Comparison of ENCODE assay signal across 10 cellular contexts in the genomic region with DNA sequence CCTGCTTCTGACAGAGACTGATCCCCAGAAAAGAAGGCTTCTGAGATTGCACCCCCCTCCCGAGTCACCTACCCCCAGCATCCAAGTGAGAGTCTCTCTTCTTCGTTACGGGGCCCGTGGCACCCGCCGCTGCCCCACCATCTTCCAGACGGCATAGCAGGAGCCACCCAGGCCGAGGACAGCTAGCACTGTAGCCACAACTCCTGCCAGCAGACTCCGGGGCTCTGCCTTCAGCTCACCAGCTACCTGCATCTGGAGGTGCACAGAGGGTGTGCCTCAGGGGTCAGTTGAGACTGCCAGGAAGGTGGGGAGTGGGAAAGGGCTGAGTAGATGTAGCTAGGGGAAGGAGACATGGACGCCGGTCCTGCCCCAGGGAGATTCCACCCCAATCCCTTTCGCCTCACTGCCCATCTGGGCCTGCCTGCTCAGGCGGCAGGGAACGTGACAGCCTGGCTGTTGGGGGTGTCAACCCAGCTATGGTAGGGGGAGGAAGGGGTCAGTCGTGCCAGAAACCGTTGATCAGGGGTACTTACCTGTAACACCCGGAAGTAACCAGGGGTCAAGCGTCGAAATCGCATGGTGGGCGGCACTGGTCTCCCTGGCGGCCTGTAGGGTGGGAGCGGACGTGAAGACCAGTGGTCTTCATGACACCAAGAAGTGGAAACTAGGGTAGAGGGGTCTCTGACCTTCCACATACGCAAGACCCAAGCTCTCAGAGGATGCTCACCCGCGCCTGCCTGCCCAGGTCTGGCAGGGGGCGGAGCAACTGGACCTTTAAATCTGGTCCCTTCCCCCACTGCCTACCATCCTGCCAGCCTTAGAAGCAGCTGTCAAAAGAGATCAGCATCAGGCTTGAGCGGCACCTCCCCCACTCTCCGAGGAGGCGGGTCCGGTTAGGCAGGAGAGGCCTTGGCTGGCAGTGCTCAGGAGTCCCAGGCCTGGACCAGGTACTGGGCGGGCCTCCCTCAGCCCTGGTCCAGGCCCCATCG. TPM values are rescaled to one million over a fixed set of nuclear protein-coding genes. Genes with fewer than 3 reads are reported as not detected.
A peak's percentile ranks its signal among the peaks of the same experiment; 100 is the strongest.
DNase-seq lines count a peak whose midpoint lies in the region; ATAC-seq and TF ChIP-seq lines count a peak whose summit lies in the region.
"Had no signal": no experiment of that assay in that cellular context is flagged by ENCODE, and none has a peak within 500 bp of the region (broad histone marks: within the 10 kb centered on the region; RNA-seq: fewer than 3 reads in every experiment).

A gene (minus strand): TSS at position 749 of the 989 bp plus-strand sequence. CDS start 171 bp downstream, at position 578.

- H3K27me3 ChIP-seq in dorsolateral prefrontal cortex: no peaks in the 10 kb centered on the region
- H3K27me3 ChIP-seq in neuronal stem cell (ENCODE audit: control insufficient read depth in 3 of 3, insufficient read depth in 3 of 3, low read depth in 1 of 3, low read length in 3 of 3): no peaks in the 10 kb centered on the region

- intact Hi-C loops in Calu3 (cut with micrococcal nuclease; ENCODE audit: unreplicated experiment): loop anchor here (10.0 kb wide), 1 partner anchor 53 kb away; no protein-coding TSS in a partner anchor
- intact Hi-C loops in dorsolateral prefrontal cortex (cut with DNase I): loop anchor here (2.0 to 5.0 kb wide), 2 partner anchors 61 to 63 kb away; a partner anchor contains a TSS

- H3K9me3 ChIP-seq in neuronal stem cell (replicated peaks in 1 of 2; ENCODE audit: control insufficient read depth in 2 of 2, insufficient read depth in 1 of 2, low read depth in 1 of 2, low read length in 2 of 2): no peaks in the 10 kb centered on the region

- no peaks in the 10 kb centered on the region for H3K27me3 Mint-ChIP-seq in Calu3 (ENCODE audit: unreplicated experiment)

- H3K36me3 ChIP-seq in neuronal stem cell (replicated peaks in 1 of 2; ENCODE audit: control insufficient read depth in 2 of 2, insufficient read depth in 2 of 2, low read length in 2 of 2): peaks cover 7 to 11% of the 10 kb centered on the region in 2 donors

- no peaks in the 10 kb centered on the region for H3K9me3 Mint-ChIP-seq in Calu3 (ENCODE audit: low read depth, unreplicated experiment)

- no CpG with 5 or more reads among the region's 34 CpGs for WGBS in neuronal stem cell (ENCODE audit: extremely low coverage in 2 of 2, insufficient read length in 2 of 2, insufficient replicate concordance in 1 of 2), 2 donors

- DNase-seq in Calu3 (no peak), NB4 (ENCODE audit: low read depth) (no peak), dorsolateral prefrontal cortex (no peak), neuronal stem cell (ENCODE audit: low spot score) (no peak), middle frontal gyrus (ENCODE audit: extremely low spot score, low spot score) (no peak), kidney tubule cell (ENCODE audit: low spot score) (no peak), DMS53 treated with DMSO at 0.1 percent for 48 hours (lab: John Stamatoyannopoulos, UW; ENCODE audit: unreplicated experiment) (no peak)
- DNase-seq: NCI-H2029 treated with DMSO at 0.1 percent for 48 hours had no signal

- H3K4me1 Mint-ChIP-seq in Calu3 (ENCODE audit: low read depth, unreplicated experiment): no peaks in the 10 kb centered on the region

- H3K36me3 Mint-ChIP-seq in Calu3 (ENCODE audit: insufficient read depth, unreplicated experiment): peaks cover 18% of the 10 kb centered on the region

- BruUV-seq in Calu3 (replicated peaks; lab: Mats Ljungman, UMichigan): no TSS peak

- no peak within 1 kb of the TSS for H3K4ac ChIP-seq in neuronal stem cell (ENCODE audit: low read length)

- no peak for ATAC-seq in GM21737 (IDR thresholded peaks at IDR 0.05; ENCODE audit: unreplicated experiment)

- H2AFZ ChIP-seq in neuronal stem cell (ENCODE audit: low read length): no peak within 1 kb of the TSS

- peak within 1 kb of the TSS; percentile 81 for H3K4me3 Mint-ChIP-seq in Calu3 (ENCODE audit: low read depth, unreplicated experiment)

- TF ChIP-seq CTCF in Calu3 (IDR thresholded peaks at IDR 0.05; ENCODE audit: unreplicated experiment) (no peak), NB4 (IDR thresholded peaks at IDR 0.05; ENCODE audit: low read depth, low read length) (no peak), dorsolateral prefrontal cortex (IDR thresholded peaks at IDR 0.05 in 54 of 56, conservative IDR thresholded peaks at IDR 0.05 in 2 of 56; ENCODE audit: low read depth in 1 of 56, partially characterized antibody in 56 of 56) (no peak)

- CTCF ChIA-PET in Calu3 (lab: Charles Lee): interaction anchor here (0.7 kb wide), 1 partner anchor 183 kb away, joined by 3 read pairs; no protein-coding TSS in a partner anchor

- peak within 1 kb of the TSS; percentile 4 for H2BK15ac ChIP-seq in neuronal stem cell (ENCODE audit: low read length)

- no peak within 1 kb of the TSS for H3K4me2 ChIP-seq in neuronal stem cell (ENCODE audit: insufficient read depth, low read length, poor library complexity, severe bottlenecking)

- H2BK120ac ChIP-seq in neuronal stem cell (ENCODE audit: low read depth, low read length): no peak within 1 kb of the TSS

- no peak within 1 kb of the TSS for H3K23ac ChIP-seq in neuronal stem cell (ENCODE audit: low read depth, low read length, poor library complexity)

- peak within 1 kb of the TSS; percentile 86 for H2AK5ac ChIP-seq in neuronal stem cell (ENCODE audit: low read depth, low read length)

- peaks cover 20 to 29% of the 10 kb centered on the region in 2 donors for H3K4me1 ChIP-seq in neuronal stem cell (ENCODE audit: control insufficient read depth in 2 of 2, insufficient read depth in 1 of 2, low read depth in 1 of 2, low read length in 2 of 2)

- H2BK12ac ChIP-seq in neuronal stem cell (ENCODE audit: low read length): no peak within 1 kb of the TSS

- no peak within 1 kb of the TSS for H3K9ac ChIP-seq in neuronal stem cell (ENCODE audit: low read depth, low read length, poor library complexity)

- H3K27ac ChIP-seq in dorsolateral prefrontal cortex: peak within 1 kb of the TSS in 1 of 59 donors; percentile 86
- H3K27ac ChIP-seq in neuronal stem cell (replicated peaks; ENCODE audit: low read length): no peak within 1 kb of the TSS

- no peak within 1 kb of the TSS for H4K91ac ChIP-seq in neuronal stem cell (ENCODE audit: low read depth, low read length, poor library complexity)

- no peak within 1 kb of the TSS for H4K8ac ChIP-seq in neuronal stem cell (ENCODE audit: low read depth, low read length)

- no peak for TF ChIP-seq POLR2A in NB4 (IDR thresholded peaks at IDR 0.05; ENCODE audit: extremely low read depth, insufficient read length)

- peaks cover 8% of the 10 kb centered on the region for H3K79me1 ChIP-seq in neuronal stem cell (ENCODE audit: low read depth, low read length)

- no peak within 1 kb of the TSS for H3K27ac Mint-ChIP-seq in Calu3 (ENCODE audit: unreplicated experiment)

- H3K14ac ChIP-seq in neuronal stem cell (ENCODE audit: low read length): no peak within 1 kb of the TSS

- no peak within 1 kb of the TSS for H2BK5ac ChIP-seq in neuronal stem cell (ENCODE audit: low read length)

- no peak within 1 kb of the TSS for H3K18ac ChIP-seq in neuronal stem cell (ENCODE audit: low read length)

- peak within 1 kb of the TSS; percentile 91 for H3K4me3 ChIP-seq in NB4 (ENCODE audit: low read depth, low read length)
- H3K4me3 ChIP-seq in dorsolateral prefrontal cortex: peak within 1 kb of the TSS in 55 of 59 donors; percentile 71 to 99 (median 92)
- H3K4me3 ChIP-seq in neuronal stem cell (ENCODE audit: low read length in 2 of 2): peak within 1 kb of the TSS; percentile 70 to 87

RNA-seq across cellular contexts. Expression of the gene that starts here (rescaled TPM):
- total RNA-seq in Calu3 (2022): not detected in 2 replicates
- under 1 TPM in 2 of 120 experiments, not detected in 118; 0.27 to 0.36 TPM for total RNA-seq in dorsolateral prefrontal cortex
- polyA plus RNA-seq in neuronal stem cell (2013, experiment 1 of 2): 0.74 TPM
- polyA plus RNA-seq in neuronal stem cell (2013, experiment 2 of 2): 0.66 TPM
- total RNA-seq: pulmonary artery endothelial cell had no signal
